Comparison of ENCODE assay signal across 8 cellular contexts in genomic region chr3:32502089-32502943, GRCh38. TPM values are rescaled to one million over a fixed set of nuclear protein-coding genes. Genes with fewer than 3 reads are reported as not detected.
A peak's percentile ranks its signal among the peaks of the same experiment; 100 is the strongest.
DNase-seq lines count a peak whose midpoint lies in the region; ATAC-seq and TF ChIP-seq lines count a peak whose summit lies in the region.

CMTM6 (minus strand) TSS chr3:32502852; CDS start chr3:32502745, 107 bp downstream.

- no peak for TF ChIP-seq CTCF in cardiac fibroblast (IDR thresholded peaks at IDR 0.05; ENCODE audit: low read depth, low read length)
- peak in 2 of 11 experiments; percentile 7 to 19 for TF ChIP-seq CTCF in spleen (IDR thresholded peaks at IDR 0.05 in 8 of 11, conservative IDR thresholded peaks at IDR 0.05 in 3 of 11)

- WGBS in spleen, 5 donors: 0% methylated on average over 47 to 62 of the region's 62 CpGs

- peak within 1 kb of the TSS; percentile 90 to 100 (median 99) for H3K27ac ChIP-seq in spleen

- intact Hi-C loops in spleen (cut with DNase I; ENCODE audit: low total_unique reads): no loop called here

- H3K27me3 ChIP-seq in spleen (replicated peaks in 1 of 7): no peaks in the 10 kb centered on the region

- peaks cover 0 to 4% (median 0%) of the 10 kb centered on the region in 6 donors for H3K36me3 ChIP-seq in spleen

- DNase-seq in SIG-M5 treated with dmso at 0.1 percent for 504 hours (lab: John Stamatoyannopoulos, UW; ENCODE audit: unreplicated experiment) (peak; percentile 84), SIG-M5 (lab: John Stamatoyannopoulos, UW) (no peak), NCI-H2171 treated with DMSO at 0.1 percent for 48 hours (lab: John Stamatoyannopoulos, UW) (peak; percentile 60), cardiac fibroblast (ENCODE audit: low read depth in 2 of 2) (peak; percentile 80 to 83), iris pigment epithelial cell (ENCODE audit: low read depth) (peak; percentile 92), spleen (peak; percentile 96)
- peak; percentile 59 to 73 (median 72) for DNase-seq in activated CD4-positive, CD25-positive, alpha-beta regulatory T cell (lab: John Stamatoyannopoulos, UW)

- no peaks in the 10 kb centered on the region for H3K9me3 ChIP-seq in spleen

- peak; percentile 80 for ATAC-seq in HG02943 (IDR thresholded peaks at IDR 0.05; ENCODE audit: low read depth, unreplicated experiment)

- TF ChIP-seq POLR2A in spleen (IDR thresholded peaks at IDR 0.05): peak in 1 of 3 donors; percentile 45

- H3K4me1 ChIP-seq in spleen: peaks cover 8 to 55% (median 49%) of the 10 kb centered on the region in 6 donors

- H3K4me3 ChIP-seq in cardiac fibroblast (replicated peaks in 1 of 2; ENCODE audit: low read depth in 2 of 2, low read length in 2 of 2) (peak within 1 kb of the TSS; percentile 73 to 85), spleen (peak within 1 kb of the TSS; percentile 65 to 98 (median 87))

RNA-seq across cellular contexts. Expression of gene CMTM6, which starts in this region (rescaled TPM):
- total RNA-seq in spleen: 100 to 1,000 TPM in 2 of 7 donors, 10 to 100 TPM in 5; 73.2 to 116 (median 82.0) TPM
- polyA plus RNA-seq in spleen: 10 to 100 TPM; 26.6 to 31.8 (median 26.9) TPM
